ENCODE assay signal across 21 cellular contexts in the genomic region with DNA sequence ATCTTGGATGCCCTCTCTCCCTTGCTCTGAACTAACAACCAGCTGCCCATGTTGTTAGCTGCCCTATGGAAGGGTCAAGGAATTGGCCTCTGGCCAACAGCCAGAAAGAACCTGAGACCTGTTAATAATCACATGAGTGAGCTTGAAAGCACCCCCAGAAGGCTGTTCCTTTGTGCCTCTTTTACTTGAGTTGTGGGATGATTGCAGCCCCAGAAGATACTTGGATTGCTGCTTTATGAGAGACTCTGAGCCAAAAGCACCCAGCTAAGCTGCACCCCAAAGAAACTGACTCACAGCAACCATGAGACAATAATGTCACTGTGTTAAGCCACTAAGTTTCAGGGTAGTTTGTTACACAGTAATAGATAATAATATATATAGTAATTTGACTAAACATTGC.
DNase-seq lines count a peak whose midpoint lies in the region; ATAC-seq, FAIRE-seq and TF ChIP-seq lines count a peak whose summit lies in the region.
"Had no signal": no experiment of that assay in that cellular context is flagged by ENCODE, and none has a peak within 500 bp of the region (broad histone marks: within the 10 kb centered on the region; RNA-seq: fewer than 3 reads in every experiment).

No MANE protein-coding gene starts in this region.

- no peaks in the 10 kb centered on the region for H3K27me3 ChIP-seq in K562 (ENCODE audit: control insufficient read depth in 2 of 2, insufficient read depth in 2 of 2, low read length in 2 of 2)

- no peaks in the 10 kb centered on the region for H3K9me3 Mint-ChIP-seq in activated T-cell treated with anti-CD3 and anti-CD28 coated beads, Interleukin-2, amount 50 U/mL, for 72 hours
- H3K9me3 Mint-ChIP-seq in chondrocyte (ENCODE audit: low read depth) = peaks cover 9% of the 10 kb centered on the region
- H3K9me3 Mint-ChIP-seq: immature natural killer cell had no signal

- no peaks in the 10 kb centered on the region for H3K27me3 Mint-ChIP-seq in activated T-cell treated with anti-CD3 and anti-CD28 coated beads, Interleukin-2, amount 50 U/mL, for 72 hours (ENCODE audit: low read depth)
- H3K27me3 Mint-ChIP-seq in chondrocyte (ENCODE audit: low read depth) = no peaks in the 10 kb centered on the region
- H3K27me3 Mint-ChIP-seq: activated CD8-positive, alpha-beta memory T cell treated with anti-CD3 and anti-CD28 coated beads, Interleukin-2, amount 10 ng/mL, durations not matched to agents 7 days and 5 days; brain had no signal

- peaks cover 2 to 20% of the 10 kb centered on the region in 2 donors for H3K36me3 Mint-ChIP-seq in activated T-cell treated with anti-CD3 and anti-CD28 coated beads, Interleukin-2, amount 50 U/mL, for 72 hours (ENCODE audit: insufficient read depth in 2 of 2)
- peaks cover 6% of the 10 kb centered on the region for H3K36me3 Mint-ChIP-seq in chondrocyte (ENCODE audit: low read depth)

- peaks cover 10% of the 10 kb centered on the region; the same call in 1 of the 3 replicates for H3K36me3 ChIP-seq in K562 (ENCODE audit: control insufficient read depth, insufficient read depth, low read length)

- in situ Hi-C loops in K562 (cut with MboI) = no loop called here

- TF ChIP-seq RAD21 in K562 (CRISPR knock-in tag; conservative IDR thresholded peaks at IDR 0.05 in 1 of 2, IDR thresholded peaks at IDR 0.05 in 1 of 2) = no peak

- H3K27ac ChIP-seq in K562 (ENCODE audit: extremely low read depth, low read depth, low read length) = no peak overlapping the region

- H3K27ac Mint-ChIP-seq in activated T-cell treated with anti-CD3 and anti-CD28 coated beads, Interleukin-2, amount 50 U/mL, for 72 hours = no peak overlapping the region
- no peak overlapping the region for H3K27ac Mint-ChIP-seq in chondrocyte (ENCODE audit: unreplicated experiment)
- H3K27ac Mint-ChIP-seq: activated CD8-positive, alpha-beta memory T cell treated with anti-CD3 and anti-CD28 coated beads, Interleukin-2, amount 10 ng/mL, durations not matched to agents 7 days and 5 days; HFFc6; WTC11 had no signal

- H3K9me3 ChIP-seq in K562 (replicated peaks; ENCODE audit: control insufficient read depth, insufficient read depth, low read depth, low read length) = no peaks in the 10 kb centered on the region

- no peak for TF ChIP-seq EP300 in K562 (IDR thresholded peaks at IDR 0.05; ENCODE audit: low read length)

- peak; percentile 70 to 71 for ATAC-seq in activated T-cell treated with anti-CD3 and anti-CD28 coated beads, Interleukin-2, amount 50 U/mL, for 72 hours (replicated peaks in 1 of 2)
- ATAC-seq in GM18907 (IDR thresholded peaks at IDR 0.05; ENCODE audit: unreplicated experiment) (peak; percentile 64), K562 (no peak), HG02759 (IDR thresholded peaks at IDR 0.05; ENCODE audit: unreplicated experiment) (no peak)
- peak; percentile 73 for ATAC-seq in stimulated activated naive CD8-positive, alpha-beta T cell treated with anti-CD3 and anti-CD28 coated beads, Interleukin-15, Interleukin-2, amounts not matched to agents 100 U/mL and 50 U/mL, for 24 hours
- ATAC-seq: activated CD8-positive, alpha-beta memory T cell treated with anti-CD3 and anti-CD28 coated beads, Interleukin-2, amount 10 ng/mL, durations not matched to agents 7 days and 5 days; WTC11 had no signal

- no peaks in the 10 kb centered on the region for H3K9me1 ChIP-seq in K562 (ENCODE audit: control insufficient read depth, insufficient read depth, low read length)

- H3K9ac ChIP-seq in K562 (ENCODE audit: insufficient read depth in 1 of 2, low read depth in 2 of 2, low read length in 2 of 2) = no peak overlapping the region

- peaks cover 2% of the 10 kb centered on the region; the same call in 1 of the 3 replicates for H3K79me2 ChIP-seq in K562 (ENCODE audit: control insufficient read depth, insufficient read depth, low read length)

- H3K4me1 Mint-ChIP-seq in activated T-cell treated with anti-CD3 and anti-CD28 coated beads, Interleukin-2, amount 50 U/mL, for 72 hours (ENCODE audit: low read depth) = peaks cover 24% of the 10 kb centered on the region
- H3K4me1 Mint-ChIP-seq in chondrocyte (ENCODE audit: low read depth) = peaks cover 19% of the 10 kb centered on the region

- no peak for FAIRE-seq in K562 (lab: Jason Lieb, UNC)

- no peak overlapping the region for H3K4me2 ChIP-seq in K562 (ENCODE audit: insufficient read depth, low read length)

- no peak for DNase-seq in activated T-cell treated with anti-CD3 and anti-CD28 coated beads, Interleukin-2, amount 50 U/mL, for 72 hours
- no peak for DNase-seq in activated T-cell treated with anti-CD3 and anti-CD28 coated beads for 4 hours
- DNase-seq in K562 (ENCODE audit: extremely low read depth in 1 of 4, low spot score in 3 of 4) = no peak
- no peak for DNase-seq in stimulated activated naive CD8-positive, alpha-beta T cell treated with anti-CD3 and anti-CD28 coated beads, Interleukin-15, Interleukin-2, amounts not matched to agents 100 U/mL and 50 U/mL, for 24 hours
- DNase-seq in dedifferentiated amniotic fluid mesenchymal stem cell (ENCODE audit: extremely low spot score) = no peak
- DNase-seq in chondrocyte (ENCODE audit: low spot score) = no peak
- DNase-seq: activated CD8-positive, alpha-beta memory T cell treated with anti-CD3 and anti-CD28 coated beads, Interleukin-2, amount 10 ng/mL, durations not matched to agents 7 days and 5 days; activated naive CD4-positive, alpha-beta T cell treated with anti-CD3 and anti-CD28 coated beads, Interleukin-2, amount 50 U/mL, for 16 hours; dermis blood vessel endothelial cell; DMS 273 treated with DMSO at 0.1 percent for 48 hours; head of caudate nucleus; HFFc6; immature natural killer cell; mesendoderm; NK-92 treated with Interleukin-12 subunit alpha and Interleukin-12 subunit beta, amount 100 ng/mL, for 24 hours; RPMI8226; T-helper 1 cell had no signal

- H3K4me3 Mint-ChIP-seq in activated T-cell treated with anti-CD3 and anti-CD28 coated beads, Interleukin-2, amount 50 U/mL, for 72 hours = no peak overlapping the region
- H3K4me3 Mint-ChIP-seq in chondrocyte (ENCODE audit: unreplicated experiment) = no peak overlapping the region
- H3K4me3 Mint-ChIP-seq: activated CD8-positive, alpha-beta memory T cell treated with anti-CD3 and anti-CD28 coated beads, Interleukin-2, amount 10 ng/mL, durations not matched to agents 7 days and 5 days; brain; HFFc6; immature natural killer cell; WTC11 had no signal

- POLR2A ChIA-PET in K562 (lab: Yijun Ruan, JAX) = interaction anchor here (0.6 to 0.8 kb wide), 2 partner anchors 13 to 20 kb away, joined by 3 read pairs; no protein-coding TSS in a partner anchor

- no peak for TF ChIP-seq POLR2A in K562 (conservative IDR thresholded peaks at IDR 0.05)

- BruUV-seq in K562 (replicated peaks; lab: Mats Ljungman, UMichigan) = no TSS peak

- no peak overlapping the region for H2AFZ ChIP-seq in K562 (ENCODE audit: low read depth, low read length)

- CTCF ChIA-PET in K562 (lab: Yijun Ruan, JAX; ENCODE audit: low intra/inter-chr PET ratio) = no interaction called here

- H4K20me1 ChIP-seq in K562 (replicated peaks; ENCODE audit: control insufficient read depth, insufficient read depth, low read length) = no peaks in the 10 kb centered on the region

- H3K4me3 ChIP-seq in K562 = no peak overlapping the region

- TF ChIP-seq CTCF in K562 (IDR thresholded peaks at IDR 0.05 in 2 of 3, conservative IDR thresholded peaks at IDR 0.05 in 1 of 3; ENCODE audit: insufficient read depth in 2 of 3, low read depth in 1 of 3, low read length in 3 of 3) (no peak), chondrocyte (IDR thresholded peaks at IDR 0.05) (no peak)

- H3K4me1 ChIP-seq in K562 (replicated peaks in 1 of 2; ENCODE audit: control insufficient read depth in 2 of 2, insufficient read depth in 2 of 2, low read length in 2 of 2) = no peaks in the 10 kb centered on the region

- intact Hi-C loops in K562 (cut with micrococcal nuclease) = no loop called here

TF ChIP-seq in K562, 482 proteins besides CTCF, POLR2A, EP300 and RAD21:
- TF ChIP-seq NFIC (IDR thresholded peaks at IDR 0.05) (peak; percentile 85), HNRNPK (IDR thresholded peaks at IDR 0.05; ENCODE audit: low read depth, low read length, poor library complexity, severe bottlenecking) (no peak)

Comparison
In these comparisons a context has a peak if more than half of its experiments do, and no peak if none do; other contexts are left out.
1. ATAC-seq: peak in activated T-cell treated with anti-CD3 and anti-CD28 coated beads, Interleukin-2, amount 50 U/mL, for 72 hours (2 of 2), GM18907 (single experiment) and stimulated activated naive CD8-positive, alpha-beta T cell treated with anti-CD3 and anti-CD28 coated beads, Interleukin-15, Interleukin-2, amounts not matched to agents 100 U/mL and 50 U/mL, for 24 hours (single experiment); none in K562 (single experiment) and HG02759 (single experiment).